18 cellular contexts compared by ENCODE assay signal in genomic region chr2:179224361-179224760, GRCh38.
"Had no signal": no experiment of that assay in that cellular context is flagged by ENCODE, and none has a peak within 500 bp of the region (broad histone marks: within the 10 kb centered on the region; RNA-seq: fewer than 3 reads in every experiment).

No MANE protein-coding gene starts in this region.

- H3K9me3 Mint-ChIP-seq: activated CD4-positive, alpha-beta T cell treated with anti-CD3 and anti-CD28 coated beads, Interleukin-2, amount 10 ng/mL, durations not matched to agents 24 days and 14 days; activated CD8-positive, alpha-beta T cell treated with anti-CD3 and anti-CD28 coated beads for 36 hours; activated naive CD4-positive, alpha-beta T cell treated with anti-CD3 and anti-CD28 coated beads, Interleukin-2, amount 10 ng/mL, durations not matched to agents 7 days and 5 days; stimulated activated effector memory CD8-positive, alpha-beta T cell treated with anti-CD3 and anti-CD28 coated beads, Interleukin-12 subunit alpha, Interleukin-12 subunit beta, amount 100 ng/mL, for 72 hours; stimulated activated naive CD8-positive, alpha-beta T cell treated with anti-CD3 and anti-CD28 coated beads, Interleukin-15, amount 100 ng/mL, for 72 hours had no signal

- H3K36me3 ChIP-seq: prostate gland, transverse colon had no signal

- ATAC-seq: activated CD4-positive, CD25-positive, alpha-beta regulatory T cell treated with anti-CD3 and anti-CD28 coated beads, Interleukin-2, amount 50 U/mL, for 24 hours; activated CD8-positive, alpha-beta memory T cell treated with anti-CD3 and anti-CD28 coated beads, Interleukin-2, amount 10 ng/mL, durations not matched to agents 7 days and 5 days; activated CD8-positive, alpha-beta T cell treated with anti-CD3 and anti-CD28 coated beads for 36 hours; foreskin keratinocyte; mucosa of descending colon; stimulated activated effector memory CD8-positive, alpha-beta T cell treated with anti-CD3 and anti-CD28 coated beads, Interleukin-12 subunit alpha, Interleukin-12 subunit beta, amount 100 ng/mL, for 72 hours; stimulated activated naive CD8-positive, alpha-beta T cell treated with anti-CD3 and anti-CD28 coated beads, Interleukin-15, amount 100 ng/mL, for 72 hours had no signal

- H3K4me3 Mint-ChIP-seq: activated CD4-positive, alpha-beta T cell treated with anti-CD3 and anti-CD28 coated beads, Interleukin-2, amount 10 ng/mL, durations not matched to agents 24 days and 14 days; activated CD8-positive, alpha-beta memory T cell treated with anti-CD3 and anti-CD28 coated beads, Interleukin-2, amount 10 ng/mL, durations not matched to agents 7 days and 5 days; activated CD8-positive, alpha-beta T cell treated with anti-CD3 and anti-CD28 coated beads for 36 hours; activated naive CD4-positive, alpha-beta T cell treated with anti-CD3 and anti-CD28 coated beads, Interleukin-2, amount 10 ng/mL, durations not matched to agents 7 days and 5 days; immature natural killer cell; stimulated activated effector memory CD8-positive, alpha-beta T cell treated with anti-CD3 and anti-CD28 coated beads, Interleukin-12 subunit alpha, Interleukin-12 subunit beta, amount 100 ng/mL, for 72 hours; stimulated activated naive CD8-positive, alpha-beta T cell treated with anti-CD3 and anti-CD28 coated beads, Interleukin-15, amount 100 ng/mL, for 72 hours had no signal

- H3K27ac Mint-ChIP-seq: activated CD4-positive, alpha-beta T cell treated with anti-CD3 and anti-CD28 coated beads, Interleukin-2, amount 10 ng/mL, durations not matched to agents 24 days and 14 days; activated CD8-positive, alpha-beta memory T cell treated with anti-CD3 and anti-CD28 coated beads, Interleukin-2, amount 10 ng/mL, durations not matched to agents 7 days and 5 days; activated CD8-positive, alpha-beta T cell treated with anti-CD3 and anti-CD28 coated beads for 36 hours; activated naive CD4-positive, alpha-beta T cell treated with anti-CD3 and anti-CD28 coated beads, Interleukin-2, amount 10 ng/mL, durations not matched to agents 7 days and 5 days; immature natural killer cell; stimulated activated effector memory CD8-positive, alpha-beta T cell treated with anti-CD3 and anti-CD28 coated beads, Interleukin-12 subunit alpha, Interleukin-12 subunit beta, amount 100 ng/mL, for 72 hours had no signal

- H3K4me1 ChIP-seq: foreskin keratinocyte, prostate gland had no signal

- DNase-seq: activated CD4-positive, alpha-beta T cell treated with anti-CD3 and anti-CD28 coated beads, Interleukin-2, amount 10 ng/mL, durations not matched to agents 24 days and 14 days; activated CD8-positive, alpha-beta memory T cell treated with anti-CD3 and anti-CD28 coated beads, Interleukin-2, amount 10 ng/mL, durations not matched to agents 7 days and 5 days; activated CD8-positive, alpha-beta T cell treated with anti-CD3 and anti-CD28 coated beads for 36 hours; activated effector memory CD4-positive, alpha-beta T cell treated with anti-CD3 and anti-CD28 coated beads, Interleukin-2, amount 50 U/mL, for 16 hours; activated naive CD4-positive, alpha-beta T cell treated with anti-CD3 and anti-CD28 coated beads, Interleukin-2, amount 10 ng/mL, durations not matched to agents 7 days and 5 days; activated T-cell treated with anti-CD3 and anti-CD28 coated beads for 4 hours; cerebellar nuclear complex; foreskin keratinocyte; immature natural killer cell; mucosa of descending colon; stimulated activated CD4-positive, alpha-beta T cell treated with anti-CD3 and anti-CD28 coated beads, Interleukin-2, amount 100 ng/mL, for 24 hours; stimulated activated naive CD8-positive, alpha-beta T cell treated with anti-CD3 and anti-CD28 coated beads, Interleukin-15, amount 100 ng/mL, for 72 hours; T-helper 2 cell; transverse colon had no signal

- H3K9me3 ChIP-seq: mucosa of descending colon, prostate gland, transverse colon had no signal

- H3K27me3 ChIP-seq: foreskin keratinocyte, transverse colon had no signal

- H3K27me3 Mint-ChIP-seq: activated CD8-positive, alpha-beta memory T cell treated with anti-CD3 and anti-CD28 coated beads, Interleukin-2, amount 10 ng/mL, durations not matched to agents 7 days and 5 days; activated CD8-positive, alpha-beta T cell treated with anti-CD3 and anti-CD28 coated beads for 36 hours; activated naive CD4-positive, alpha-beta T cell treated with anti-CD3 and anti-CD28 coated beads, Interleukin-2, amount 10 ng/mL, durations not matched to agents 7 days and 5 days; stimulated activated naive CD8-positive, alpha-beta T cell treated with anti-CD3 and anti-CD28 coated beads, Interleukin-15, amount 100 ng/mL, for 72 hours had no signal

- H3K4me1 Mint-ChIP-seq: activated CD4-positive, alpha-beta T cell treated with anti-CD3 and anti-CD28 coated beads, Interleukin-2, amount 10 ng/mL, durations not matched to agents 24 days and 14 days; activated CD8-positive, alpha-beta memory T cell treated with anti-CD3 and anti-CD28 coated beads, Interleukin-2, amount 10 ng/mL, durations not matched to agents 7 days and 5 days; activated naive CD4-positive, alpha-beta T cell treated with anti-CD3 and anti-CD28 coated beads, Interleukin-2, amount 10 ng/mL, durations not matched to agents 7 days and 5 days; immature natural killer cell; stimulated activated effector memory CD8-positive, alpha-beta T cell treated with anti-CD3 and anti-CD28 coated beads, Interleukin-12 subunit alpha, Interleukin-12 subunit beta, amount 100 ng/mL, for 72 hours; stimulated activated naive CD8-positive, alpha-beta T cell treated with anti-CD3 and anti-CD28 coated beads, Interleukin-15, amount 100 ng/mL, for 72 hours had no signal

- H3K4me3 ChIP-seq: coronary artery, mucosa of descending colon, prostate gland, transverse colon had no signal

- H3K27ac ChIP-seq: coronary artery, foreskin keratinocyte, prostate gland, transverse colon had no signal
